ENCODE assay signal across 8 cellular contexts in genomic region chr2:180983468-180984388, GRCh38. TPM values are rescaled to one million over a fixed set of nuclear protein-coding genes. Genes with fewer than 3 reads are reported as not detected.
DNase-seq lines count a peak whose midpoint lies in the region; ATAC-seq, FAIRE-seq and TF ChIP-seq lines count a peak whose summit lies in the region.

No MANE protein-coding gene starts in this region.

- no peaks in the 10 kb centered on the region for H4K20me1 ChIP-seq in GM12878 (ENCODE audit: control insufficient read depth, insufficient read depth)

- peak; percentile 15 to 16 for DNase-seq in activated T-cell treated with anti-CD3 and anti-CD28 coated beads, Interleukin-2, amount 50 U/mL, for 72 hours
- no peak for DNase-seq in activated T-cell treated with anti-CD3 and anti-CD28 coated beads, Interleukin-2, amount 50 U/mL, for 48 hours
- DNase-seq in HS-5 (ENCODE audit: low read depth) (peak; percentile 34), NOMO-1 treated with DMSO at 0.1 percent for 48 hours (lab: John Stamatoyannopoulos, UW; ENCODE audit: unreplicated experiment) (peak; percentile 62), GM12878 (ENCODE audit: low read depth, low spot score) (no peak), kidney tubule cell (ENCODE audit: low spot score) (peak; percentile 67), urothelium cell line (ENCODE audit: low spot score) (peak; percentile 34)

- TF ChIP-seq EP300 in GM12878 (IDR thresholded peaks at IDR 0.05; ENCODE audit: borderline replicate concordance in 1 of 2, control insufficient read depth in 1 of 2, low read depth in 2 of 2, low read length in 2 of 2) = no peak

- SMC1A ChIA-PET in GM12878 (lab: Charles Lee; ENCODE audit: uncharacterized antibody, unreplicated experiment) = interaction anchor here (0.6 to 2.0 kb wide), 13 partner anchors 9 to 860 kb away, joined by 3 to 8 read pairs (median 4); no protein-coding TSS in a partner anchor

- CTCF ChIA-PET in GM12878 (lab: Yijun Ruan, JAX) = interaction anchor here (0.8 to 2.5 kb wide), 14 partner anchors 9 to 860 kb away, joined by 3 to 17 read pairs (median 5); no protein-coding TSS in a partner anchor

- H3K27ac Mint-ChIP-seq in activated T-cell treated with anti-CD3 and anti-CD28 coated beads, Interleukin-2, amount 50 U/mL, for 72 hours = peak overlapping the region; percentile 75

- no peak for ATAC-seq in activated T-cell treated with anti-CD3 and anti-CD28 coated beads, Interleukin-2, amount 50 U/mL, for 72 hours (replicated peaks in 1 of 2)
- ATAC-seq in GM21447 (IDR thresholded peaks at IDR 0.05; ENCODE audit: unreplicated experiment) (peak; percentile 47), GM12878 (peak; percentile 73)

- peaks cover 7% of the 10 kb centered on the region for H3K27me3 Mint-ChIP-seq in activated T-cell treated with anti-CD3 and anti-CD28 coated beads, Interleukin-2, amount 50 U/mL, for 72 hours (ENCODE audit: low read depth)

- no TSS peak for BruUV-seq in GM12878 (replicated peaks; lab: Mats Ljungman, UMichigan)

- intact Hi-C loops in GM12878 (cut with micrococcal nuclease; ENCODE audit: unreplicated experiment) = loop anchor here (5.0 to 10.0 kb wide), 5 partner anchors 54 to 976 kb away; partner anchors contain the start of gene CWC22

- H3K4me3 ChIP-seq in GM12878 = peak overlapping the region; percentile 6; the same call in 1 of the 2 replicates

- TF ChIP-seq RAD21 in GM12878 (IDR thresholded peaks at IDR 0.05; ENCODE audit: insufficient read depth, low read depth, low read length) = peak; percentile 29; the same call in 1 of the 2 replicates

- peaks cover 67% of the 10 kb centered on the region for H3K4me1 Mint-ChIP-seq in activated T-cell treated with anti-CD3 and anti-CD28 coated beads, Interleukin-2, amount 50 U/mL, for 72 hours (ENCODE audit: low read depth)

- no peak overlapping the region for H3K27ac ChIP-seq in GM12878 (ENCODE audit: control insufficient read depth, insufficient read depth)

- peak; percentile 85 for FAIRE-seq in GM12878 (lab: Jason Lieb, UNC)
- no peak for FAIRE-seq in urothelium cell line (lab: Jason Lieb, UNC)

- RAD21 ChIA-PET in GM12878 (lab: Charles Lee; ENCODE audit: unreplicated experiment) = interaction anchor here (1.2 to 2.1 kb wide), 7 partner anchors 12 to 860 kb away, joined by 3 to 10 read pairs (median 3); no protein-coding TSS in a partner anchor

- TF ChIP-seq POLR2A in GM12878 (IDR thresholded peaks at IDR 0.05; ENCODE audit: low read depth, low read length) = no peak

- H3K9me3 Mint-ChIP-seq in activated T-cell treated with anti-CD3 and anti-CD28 coated beads, Interleukin-2, amount 50 U/mL, for 72 hours = no peaks in the 10 kb centered on the region

- no peaks in the 10 kb centered on the region for H3K36me3 ChIP-seq in GM12878 (ENCODE audit: control insufficient read depth in 2 of 2, insufficient read depth in 2 of 2, low read length in 1 of 2)

- H2AFZ ChIP-seq in GM12878 (ENCODE audit: control insufficient read depth, low read depth, low read length) = peak overlapping the region; percentile 57

- peak overlapping the region; percentile 40 for H3K4me2 ChIP-seq in GM12878 (ENCODE audit: control insufficient read depth, insufficient read depth)

- POLR2A ChIA-PET in GM12878 (lab: Charles Lee) = interaction anchor here (0.5 to 1.0 kb wide), 2 partner anchors 46 to 328 kb away, joined by 3 to 6 read pairs; no protein-coding TSS in a partner anchor

- peaks cover 3 to 13% of the 10 kb centered on the region in 2 donors for H3K36me3 Mint-ChIP-seq in activated T-cell treated with anti-CD3 and anti-CD28 coated beads, Interleukin-2, amount 50 U/mL, for 72 hours (ENCODE audit: insufficient read depth in 2 of 2)

- H3K9me3 ChIP-seq in GM12878 (replicated peaks; ENCODE audit: control insufficient read depth, insufficient read depth, low read length) = no peaks in the 10 kb centered on the region

- no peaks in the 10 kb centered on the region for H3K27me3 ChIP-seq in GM12878 (replicated peaks in 1 of 2; ENCODE audit: control insufficient read depth in 2 of 2, insufficient read depth in 2 of 2, low read length in 1 of 2)

- peaks cover 8% of the 10 kb centered on the region for H3K4me1 ChIP-seq in GM12878 (ENCODE audit: control insufficient read depth, insufficient read depth, low read length)

- no peak overlapping the region for H3K9ac ChIP-seq in GM12878 (ENCODE audit: control insufficient read depth, insufficient read depth, low read length)

- in situ Hi-C loops in GM12878 (cut with MboI) = no loop called here

- H3K79me2 ChIP-seq in GM12878 (ENCODE audit: control insufficient read depth, insufficient read depth, low read length) = peaks cover 4% of the 10 kb centered on the region

- H3K4me3 Mint-ChIP-seq in activated T-cell treated with anti-CD3 and anti-CD28 coated beads, Interleukin-2, amount 50 U/mL, for 72 hours = peak overlapping the region; percentile 34 to 56

- peak; percentile 23 to 51 (median 36); a peak in 5 of 6 replicates for TF ChIP-seq CTCF in GM12878 (IDR thresholded peaks at IDR 0.05 in 2 of 3, conservative IDR thresholded peaks at IDR 0.05 in 1 of 3; ENCODE audit: control insufficient read depth in 2 of 3, extremely low read depth in 1 of 3, insufficient read depth in 1 of 3, low read depth in 3 of 3, low read length in 3 of 3)

TF ChIP-seq in GM12878, 131 proteins besides CTCF, POLR2A, EP300 and RAD21 (continues in another document):
- TF ChIP-seq PBX3 (IDR thresholded peaks at IDR 0.05; ENCODE audit: insufficient replicate concordance, low read depth, low read length) (no peak), IRF5 (IDR thresholded peaks at IDR 0.05; ENCODE audit: borderline replicate concordance) (no peak), POLR2AphosphoS5 (IDR thresholded peaks at IDR 0.05; ENCODE audit: low read length) (no peak), STAT3 (IDR thresholded peaks at IDR 0.05; ENCODE audit: low read depth, low read length) (no peak), SPI1 (IDR thresholded peaks at IDR 0.05; ENCODE audit: borderline replicate concordance, insufficient read depth, low read depth, low read length) (peak; percentile 28; the same call in 1 of the 2 replicates), ZNF24 (IDR thresholded peaks at IDR 0.05) (no peak), GABPA (IDR thresholded peaks at IDR 0.05; ENCODE audit: low read depth) (no peak), YY1 (IDR thresholded peaks at IDR 0.05; ENCODE audit: low read depth, low read length) (peak; percentile 88), IKZF2 (IDR thresholded peaks at IDR 0.05) (no peak)

RNA-seq across cellular contexts. Expression of gene UBE2E3, which starts 3.3 kb away (rescaled TPM):
- 10 to 100 TPM; 37.8 to 41.4 TPM for total RNA-seq in activated T-cell treated with anti-CD3 and anti-CD28 coated beads, Interleukin-2, amount 50 U/mL, for 72 hours
- total RNA-seq in GM12878 (2013; cell fraction: nucleolus; rRNA removed) = 4.8 and 4.9 TPM in 2 replicates
- total RNA-seq in GM12878 (2014; rRNA removed) = 23.4 and 24.5 TPM in 2 replicates
- total RNA-seq in GM12878 (2014; rRNA removed; fragmentation: Illumina TruSeq; extraction: Trizol) = 17.1 and 18.5 TPM in 2 replicates
- total RNA-seq in GM12878 (2021) = 22.4 and 27.0 TPM in 2 replicates
- 22.3 TPM for polyA plus RNA-seq in GM12878 (2011; ENCODE audit: low read depth)
- polyA plus RNA-seq in GM12878 (2011; rRNA removed) = 46.4 and 49.8 TPM in 2 replicates
- polyA plus RNA-seq in GM12878 (2011; cell fraction: cytosol; rRNA removed) = 31.4 and 34.4 TPM in 2 replicates
- polyA plus RNA-seq in GM12878 (2011; cell fraction: nucleus; rRNA removed) = 31.3 and 37.2 TPM in 2 replicates
- polyA plus RNA-seq in GM12878 (2012) = 30.8 and 34.1 TPM in 2 replicates
- 50.0 and 73.9 TPM in 2 replicates for polyA plus RNA-seq in GM12878 (2014; fragmentation: Illumina TruSeq; extraction: Trizol)
- polyA plus RNA-seq in GM12878 (2014; fragmentation: Nextera tagmentation; extraction: Ambion mirVana) = 10 to 100 TPM; 14.9 to 22.7 TPM
- 24.0 and 29.9 TPM in 2 replicates for polyA plus RNA-seq in GM12878 (2014; rRNA removed)
- 10 to 100 TPM; 27.9 to 37.9 TPM for polyA plus RNA-seq in GM12878 (2016; fragmentation: Nextera tagmentation; extraction: Ambion mirVana)
- 16.8 and 19.4 TPM in 2 replicates for polyA minus RNA-seq in GM12878 (2011; rRNA and poly(A)+ RNA removed)
- polyA minus RNA-seq in GM12878 (2011; cell fraction: cytosol; rRNA and poly(A)+ RNA removed) = 5.1 and 11.1 TPM in 2 replicates
- polyA minus RNA-seq in GM12878 (2011; cell fraction: nucleus; rRNA and poly(A)+ RNA removed) = 10.5 and 19.1 TPM in 2 replicates

Comparison
In these comparisons a context has a peak if more than half of its experiments do, and no peak if none do; other contexts are left out.
1. DNase-seq: peak in activated T-cell treated with anti-CD3 and anti-CD28 coated beads, Interleukin-2, amount 50 U/mL, for 72 hours (2 of 2), HS-5 (single experiment), NOMO-1 treated with DMSO at 0.1 percent for 48 hours (single experiment), kidney tubule cell (single experiment) and urothelium cell line (single experiment); none in activated T-cell treated with anti-CD3 and anti-CD28 coated beads, Interleukin-2, amount 50 U/mL, for 48 hours (0 of 2) and GM12878 (single experiment).
2. ATAC-seq: peak in GM21447 (single experiment) and GM12878 (single experiment); none in activated T-cell treated with anti-CD3 and anti-CD28 coated beads, Interleukin-2, amount 50 U/mL, for 72 hours (0 of 2).